19 cellular contexts compared by ENCODE assay signal in the genomic region with DNA sequence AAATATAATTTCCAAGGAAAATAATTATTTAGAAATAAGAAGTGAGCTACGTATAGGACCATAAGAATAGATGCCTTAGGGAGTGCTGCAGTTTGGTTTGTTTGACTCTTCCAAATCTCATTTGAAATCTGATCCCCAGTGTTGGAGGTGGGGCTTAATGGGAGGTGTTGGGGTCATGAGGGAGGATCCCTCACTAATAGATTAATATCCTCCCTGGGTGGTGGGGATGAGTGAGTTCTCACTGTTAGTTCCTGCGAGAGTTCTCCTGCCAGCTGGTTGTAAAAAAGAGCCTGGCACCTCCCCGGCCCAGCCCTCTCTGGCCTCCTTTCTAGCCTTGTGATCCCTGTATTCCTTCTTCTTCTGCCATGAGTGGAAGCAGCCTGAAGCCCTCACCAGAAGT.
DNase-seq lines count a peak whose midpoint lies in the region; TF ChIP-seq lines count a peak whose summit lies in the region.
"Had no signal": no experiment of that assay in that cellular context is flagged by ENCODE, and none has a peak within 500 bp of the region (broad histone marks: within the 10 kb centered on the region; RNA-seq: fewer than 3 reads in every experiment).

No MANE protein-coding gene starts in this region.

- H3K4me1 ChIP-seq in ascending aorta, result peaks cover 17 to 37% of the 10 kb centered on the region in 2 donors
- no peaks in the 10 kb centered on the region for H3K4me1 ChIP-seq in urinary bladder (ENCODE audit: insufficient read depth)
- H3K4me1 ChIP-seq: SJSA1 had no signal

- no peak for TF ChIP-seq CTCF in ascending aorta (IDR thresholded peaks at IDR 0.05)

- intact Hi-C loops in ascending aorta (cut with DNase I), result loop anchor here (5.0 kb wide), 1 partner anchor 35 kb away; no protein-coding TSS in a partner anchor

- DNase-seq in NCI-H82 (lab: John Stamatoyannopoulos, UW) (peak; percentile 72), NCI-H82 treated with DMSO at 0.1 percent for 48 hours (lab: John Stamatoyannopoulos, UW; ENCODE audit: unreplicated experiment) (no peak), ascending aorta (ENCODE audit: low spot score in 2 of 2) (no peak), left kidney (ENCODE audit: low read depth, low spot score) (peak; percentile 52), NCI-H1092 treated with DMSO at 0.1 percent for 48 hours (lab: John Stamatoyannopoulos, UW) (no peak), activated T-cell treated with anti-CD3 and anti-CD28 coated beads for 4 hours (no peak)
- no peak for DNase-seq in activated CD8-positive, alpha-beta memory T cell treated with anti-CD3 and anti-CD28 coated beads, Interleukin-2, amount 50 U/mL, for 4 hours
- DNase-seq: CD8-positive, alpha-beta memory T cell; GF-D8; HFFc6; NCI-H1048; NCI-H2081 treated with DMSO at 0.1 percent for 48 hours; NCI-H2227 treated with DMSO at 0.1 percent for 48 hours; NK-92 treated with Interleukin-12 subunit alpha and Interleukin-12 subunit beta, amount 100 ng/mL, for 24 hours; RPMI8226 had no signal

- H3K4me3 ChIP-seq in ascending aorta (no peak overlapping the region), urinary bladder (ENCODE audit: low read depth, low read length) (no peak overlapping the region)
- H3K4me3 ChIP-seq: BLaER1 treated with 17β-estradiol and CSF1 and Interleukin-3, amounts not matched to agents 10 nM and 100 nM; SJSA1 had no signal

- H3K27me3 ChIP-seq in ascending aorta, result no peaks in the 10 kb centered on the region
- H3K27me3 ChIP-seq: BLaER1 treated with 17β-estradiol and CSF1 and Interleukin-3, amounts not matched to agents 10 nM and 100 nM; SJSA1 had no signal

- H3K27ac ChIP-seq in ascending aorta, result peak overlapping the region; percentile 68 to 72
- peak overlapping the region; percentile 29 for H3K27ac ChIP-seq in urinary bladder (ENCODE audit: low read depth)
- H3K27ac ChIP-seq: BLaER1 treated with 17β-estradiol and CSF1 and Interleukin-3, amounts not matched to agents 10 nM and 100 nM; KMS-11; SJSA1 had no signal

- WGBS in urinary bladder, result 87% methylated on average over 3 of the region's 3 CpGs

- H3K36me3 ChIP-seq in ascending aorta, result no peaks in the 10 kb centered on the region
- no peaks in the 10 kb centered on the region for H3K36me3 ChIP-seq in urinary bladder (ENCODE audit: insufficient read depth)
- H3K36me3 ChIP-seq: BLaER1 treated with 17β-estradiol and CSF1 and Interleukin-3, amounts not matched to agents 10 nM and 100 nM; SJSA1 had no signal

- no peaks in the 10 kb centered on the region for H3K9me3 ChIP-seq in ascending aorta
- H3K9me3 ChIP-seq: BLaER1 treated with 17β-estradiol and CSF1 and Interleukin-3, amounts not matched to agents 10 nM and 100 nM; SJSA1 had no signal

Comparison
In these comparisons a context has a peak if more than half of its experiments do, and no peak if none do; other contexts are left out.
1. DNase-seq: peak in NCI-H82 (single experiment) and left kidney (single experiment); none in NCI-H82 treated with DMSO at 0.1 percent for 48 hours (single experiment), ascending aorta (0 of 2), activated CD8-positive, alpha-beta memory T cell treated with anti-CD3 and anti-CD28 coated beads, Interleukin-2, amount 50 U/mL, for 4 hours (single experiment), NCI-H1092 treated with DMSO at 0.1 percent for 48 hours (single experiment) and activated T-cell treated with anti-CD3 and anti-CD28 coated beads for 4 hours (single experiment).